20 cellular contexts compared by ENCODE assay signal in genomic region chr2:11340717-11341116, GRCh38. TPM values are rescaled to one million over a fixed set of nuclear protein-coding genes. Genes with fewer than 3 reads are reported as not detected.
DNase-seq lines count a peak whose midpoint lies in the region; ATAC-seq and TF ChIP-seq lines count a peak whose summit lies in the region.
"Had no signal": no experiment of that assay in that cellular context is flagged by ENCODE, and none has a peak within 500 bp of the region (broad histone marks: within the 10 kb centered on the region; RNA-seq: fewer than 3 reads in every experiment).

No MANE protein-coding gene starts in this region.

- H4K20me1 ChIP-seq in OCI-LY1 (ENCODE audit: insufficient read depth, low read length), result no peaks in the 10 kb centered on the region

- H3K4me1 Mint-ChIP-seq in CD8-positive, alpha-beta T cell (ENCODE audit: low read depth), result peaks cover 50% of the 10 kb centered on the region

- peaks cover 19% of the 10 kb centered on the region; the same call in 1 of the 2 replicates for H3K79me2 ChIP-seq in OCI-LY1 (ENCODE audit: insufficient read depth, low read length)

- intact Hi-C loops in CD8-positive, alpha-beta T cell (cut with DNase I, micrococcal nuclease), result loop anchor here (5.0 to 10.0 kb wide), 5 partner anchors 122 to 1706 kb away; partner anchors contain the start of genes LPIN1 (in 2 of the 2), PDIA6 (in 1 of the 2) and YWHAQ (in 1 of the 2)
- intact Hi-C loops in gastrocnemius medialis (cut with DNase I; ENCODE audit: low total_unique reads), result loop anchor here (5.0 kb wide), 1 partner anchor 103 kb away; no protein-coding TSS in a partner anchor

- no peaks in the 10 kb centered on the region for H3K9me3 ChIP-seq in CD8-positive, alpha-beta T cell (ENCODE audit: low read length)
- peaks cover 2% of the 10 kb centered on the region; the same call in 1 of the 2 replicates for H3K9me3 ChIP-seq in OCI-LY1 (ENCODE audit: low read length)
- H3K9me3 ChIP-seq in gastroesophageal sphincter, result no peaks in the 10 kb centered on the region
- H3K9me3 ChIP-seq in gastrocnemius medialis, result no peaks in the 10 kb centered on the region
- H3K9me3 ChIP-seq: BE2C, pancreas had no signal

- H3K4me1 ChIP-seq in CD8-positive, alpha-beta T cell (ENCODE audit: insufficient read depth, low read length), result peaks cover 12% of the 10 kb centered on the region
- H3K4me1 ChIP-seq in OCI-LY1 (ENCODE audit: insufficient read depth, low read length, severe bottlenecking) (peaks cover 34% of the 10 kb centered on the region), gastroesophageal sphincter (peaks cover 0 to 59% (median 4%) of the 10 kb centered on the region in 3 donors), gastrocnemius medialis (peaks cover 47 to 52% of the 10 kb centered on the region in 2 donors)
- H3K4me1 ChIP-seq: BE2C had no signal

- H3F3A ChIP-seq in OCI-LY1 (ENCODE audit: insufficient read depth, low read length), result 0 out of 2 replicates have a peak, but pooled peaks cover 4% of the 10 kb centered on the region

- no peak overlapping the region for H3K4me3 Mint-ChIP-seq in CD8-positive, alpha-beta T cell
- H3K4me3 Mint-ChIP-seq: memory B cell had no signal

- H3K36me3 Mint-ChIP-seq in CD8-positive, alpha-beta T cell, result peaks cover 7% of the 10 kb centered on the region

- TF ChIP-seq POLR2A in gastroesophageal sphincter (IDR thresholded peaks at IDR 0.05), result no peak
- TF ChIP-seq POLR2A in gastrocnemius medialis (IDR thresholded peaks at IDR 0.05), result no peak

- H3K4me3 ChIP-seq in CD8-positive, alpha-beta T cell (ENCODE audit: low read depth, low read length), result no peak overlapping the region
- H3K4me3 ChIP-seq in OCI-LY1 (ENCODE audit: low read depth, low read length, poor library complexity, severe bottlenecking) (no peak overlapping the region), gastroesophageal sphincter (peak overlapping the region in 1 of 2 donors; percentile 91), gastrocnemius medialis (peak overlapping the region in 3 of 4 donors; percentile 1 to 93 (median 6))
- H3K4me3 ChIP-seq: pancreas had no signal

- no peak for TF ChIP-seq CTCF in CD8-positive, alpha-beta T cell (IDR thresholded peaks at IDR 0.05)
- no peak for TF ChIP-seq CTCF in OCI-LY1 (IDR thresholded peaks at IDR 0.05; ENCODE audit: low read length)
- TF ChIP-seq CTCF in gastroesophageal sphincter (IDR thresholded peaks at IDR 0.05), result no peak
- TF ChIP-seq CTCF in gastrocnemius medialis (IDR thresholded peaks at IDR 0.05 in 4 of 5, conservative IDR thresholded peaks at IDR 0.05 in 1 of 5), result no peak

- H3K4me2 ChIP-seq in OCI-LY1 (ENCODE audit: low read length), result peak overlapping the region; percentile 20; the same call in 1 of the 2 replicates

- H3K27ac Mint-ChIP-seq in CD8-positive, alpha-beta T cell, result peak overlapping the region; percentile 37
- H3K27ac Mint-ChIP-seq: memory B cell had no signal

- H3K27me3 ChIP-seq in CD8-positive, alpha-beta T cell (ENCODE audit: insufficient read depth, low read length), result no peaks in the 10 kb centered on the region
- H3K27me3 ChIP-seq in OCI-LY1 (ENCODE audit: insufficient read depth, low read length) (no peaks in the 10 kb centered on the region), gastroesophageal sphincter (no peaks in the 10 kb centered on the region), gastrocnemius medialis (no peaks in the 10 kb centered on the region)
- H3K27me3 ChIP-seq: BE2C, pancreas had no signal

- POLR2A ChIA-PET in CD8-positive, alpha-beta T cell (lab: Charles Lee), result no interaction called here

- in situ Hi-C loops in gastrocnemius medialis (cut with MboI; ENCODE audit: low sequenced_read_pairs in 4 of 4), result loop anchor here in 1 of 4 donors (10.0 kb wide), 1 partner anchor 64 kb away; no protein-coding TSS in a partner anchor

- no peak for ATAC-seq in CD8-positive, alpha-beta T cell
- ATAC-seq in gastroesophageal sphincter, result no peak
- ATAC-seq in gastrocnemius medialis, result no peak
- ATAC-seq: pancreas had no signal

- H3K27me3 Mint-ChIP-seq in CD8-positive, alpha-beta T cell (ENCODE audit: low read depth), result no peaks in the 10 kb centered on the region
- H3K27me3 Mint-ChIP-seq: memory B cell had no signal

- H3K27ac ChIP-seq in CD8-positive, alpha-beta T cell (ENCODE audit: low read depth, low read length), result no peak overlapping the region
- no peak overlapping the region for H3K27ac ChIP-seq in OCI-LY1 (ENCODE audit: low read depth, low read length, poor library complexity, severe bottlenecking)
- H3K27ac ChIP-seq in gastroesophageal sphincter, result peak overlapping the region in 3 of 4 donors; percentile 29 to 99 (median 97)
- H3K27ac ChIP-seq in gastrocnemius medialis, result peak overlapping the region; percentile 97 to 99 (median 98)
- H3K27ac ChIP-seq: pancreas, RWPE1 had no signal

- H3K9ac ChIP-seq in OCI-LY1 (ENCODE audit: low read length), result no peak overlapping the region

- H3K9me3 Mint-ChIP-seq in CD8-positive, alpha-beta T cell, result peaks cover 2% of the 10 kb centered on the region

- CTCF ChIA-PET in CD8-positive, alpha-beta T cell (lab: Charles Lee), result no interaction called here

- WGBS in gastroesophageal sphincter (ENCODE audit: low coverage in 1 of 2), 2 donors, result 42 to 56% methylated on average over 2 of the region's 2 CpGs

- no peaks in the 10 kb centered on the region for H3K36me3 ChIP-seq in CD8-positive, alpha-beta T cell (ENCODE audit: insufficient read depth, low read length)
- H3K36me3 ChIP-seq in OCI-LY1 (ENCODE audit: insufficient read depth, low read length) (no peaks in the 10 kb centered on the region; the same call in 1 of the 2 replicates), gastroesophageal sphincter (no peaks in the 10 kb centered on the region), gastrocnemius medialis (no peaks in the 10 kb centered on the region)
- H3K36me3 ChIP-seq: BE2C, pancreas had no signal

- no peaks in the 10 kb centered on the region for H3K9me2 ChIP-seq in OCI-LY1 (ENCODE audit: low read depth, low read length)

- no peak for TF ChIP-seq EP300 in gastroesophageal sphincter (IDR thresholded peaks at IDR 0.05)

- no peak overlapping the region for H2AFZ ChIP-seq in OCI-LY1 (ENCODE audit: low read length)

- no peak for DNase-seq in CD8-positive, alpha-beta T cell
- DNase-seq in gastrocnemius medialis (no peak), activated gamma-delta T cell (lab: John Stamatoyannopoulos, UW) (no peak), NCI-H510A (lab: John Stamatoyannopoulos, UW) (no peak)
- no peak for DNase-seq in stimulated activated CD4-positive, alpha-beta T cell treated with anti-CD3 and anti-CD28 coated beads, Interleukin-2, amount 100 ng/mL, for 48 hours
- DNase-seq in activated CD4-positive, CD25-positive, alpha-beta regulatory T cell (lab: John Stamatoyannopoulos, UW), result no peak
- DNase-seq: activated CD4-positive, alpha-beta T cell treated with anti-CD3 and anti-CD28 coated beads, Interleukin-2, amount 50 U/mL, for 4 hours; activated T-cell treated with anti-CD3 and anti-CD28 coated beads, Interleukin-2, amount 50 U/mL, for 48 hours; amniotic stem cell; BE2C; dermis blood vessel endothelial cell; NCI-H1417; NCI-H524 treated with DMSO at 0.1 percent for 48 hours; pancreas; stimulated activated CD8-positive, alpha-beta memory T cell treated with anti-CD3 and anti-CD28 coated beads, Interleukin-4, amount 100 ng/mL, for 48 hours; T1000 had no signal

RNA-seq across cellular contexts. Expression of gene ROCK2, which starts 3.7 kb away (rescaled TPM):
- 1 to 10 TPM; 4.1 to 5.7 TPM for total RNA-seq in CD8-positive, alpha-beta T cell
- total RNA-seq in gastroesophageal sphincter, result 100 to 1,000 TPM; 102 to 130 (median 113) TPM
- total RNA-seq in gastrocnemius medialis, result 10 to 100 TPM; 42.0 to 85.4 (median 70.7) TPM

Comparison
In these comparisons a context has a peak if more than half of its experiments do, and no peak if none do; other contexts are left out.
1. H3K27ac ChIP-seq: peak in gastroesophageal sphincter (3 of 4) and gastrocnemius medialis (4 of 4); none in CD8-positive, alpha-beta T cell (single experiment) and OCI-LY1 (single experiment).
2. H3K4me3 ChIP-seq: peak in gastrocnemius medialis (3 of 4); none in CD8-positive, alpha-beta T cell (single experiment) and OCI-LY1 (single experiment).
3. RNA of gene ROCK2, which starts 3.7 kb away (total RNA-seq): 102 to 130 TPM in gastroesophageal sphincter and 42.0 to 85.4 TPM in gastrocnemius medialis; 4.1 to 5.7 TPM in CD8-positive, alpha-beta T cell; every median in the first group is over 4 times any median in the second.